Comparison of ENCODE assay signal across 1 cellular context in genomic region chr15:40379374-40379773, GRCh38.
TF ChIP-seq lines count a peak whose summit lies in the region.

No MANE protein-coding gene starts in this region.

TF ChIP-seq in endothelial cell of umbilical vein, 7 proteins besides CTCF, POLR2A, EP300 and RAD21:
- no peak for TF ChIP-seq FOS (IDR thresholded peaks at IDR 0.05; ENCODE audit: borderline replicate concordance, insufficient read depth, low read length)
